In genomic region chr2:215611609-215612386, GRCh38 we compare ENCODE assay signal across 15 cellular contexts.
DNase-seq lines count a peak whose midpoint lies in the region; ATAC-seq and TF ChIP-seq lines count a peak whose summit lies in the region.
"Had no signal": no experiment of that assay in that cellular context is flagged by ENCODE, and none has a peak within 500 bp of the region (broad histone marks: within the 10 kb centered on the region; RNA-seq: fewer than 3 reads in every experiment).

No MANE protein-coding gene starts in this region.

- no peak overlapping the region for H3K4me3 Mint-ChIP-seq in CD8-positive, alpha-beta memory T cell
- H3K4me3 Mint-ChIP-seq: central memory CD8-positive, alpha-beta T cell; endodermal cell had no signal

- H3K27me3 ChIP-seq in GM06990 (replicated peaks; ENCODE audit: control insufficient read depth, insufficient read depth, low read length) = no peaks in the 10 kb centered on the region; the same call in 1 of the 2 replicates
- no peaks in the 10 kb centered on the region for H3K27me3 ChIP-seq in foreskin keratinocyte
- H3K27me3 ChIP-seq in CD8-positive, alpha-beta memory T cell (ENCODE audit: insufficient read depth, low read length, poor library complexity, severe bottlenecking) = no peaks in the 10 kb centered on the region
- no peaks in the 10 kb centered on the region for H3K27me3 ChIP-seq in vagina
- H3K27me3 ChIP-seq: gastroesophageal sphincter, spleen, stomach had no signal

- intact Hi-C loops in vagina (cut with DNase I) = no loop called here

- H3K4me1 Mint-ChIP-seq in CD8-positive, alpha-beta memory T cell = peaks cover 0 to 2% (median 0%) of the 10 kb centered on the region in 3 donors
- H3K4me1 Mint-ChIP-seq: central memory CD8-positive, alpha-beta T cell had no signal

- peaks cover 8 to 20% of the 10 kb centered on the region in 2 donors for H3K27me3 Mint-ChIP-seq in CD8-positive, alpha-beta memory T cell
- H3K27me3 Mint-ChIP-seq: central memory CD8-positive, alpha-beta T cell had no signal

- TF ChIP-seq CTCF in GM06990 (IDR thresholded peaks at IDR 0.05; ENCODE audit: insufficient read depth, low read length, poor library complexity, severe bottlenecking) = no peak
- TF ChIP-seq CTCF in foreskin keratinocyte (conservative IDR thresholded peaks at IDR 0.05) = peak; percentile 4
- TF ChIP-seq CTCF in omental fat pad (IDR thresholded peaks at IDR 0.05) = no peak
- no peak for TF ChIP-seq CTCF in vagina (IDR thresholded peaks at IDR 0.05)

- no peak overlapping the region for H3K27ac Mint-ChIP-seq in CD8-positive, alpha-beta memory T cell
- H3K27ac Mint-ChIP-seq: endodermal cell had no signal

- POLR2A ChIA-PET in CD8-positive, alpha-beta memory T cell (lab: Charles Lee) = no interaction called here

- no peak overlapping the region for H3K4me3 ChIP-seq in GM06990 (replicated peaks; ENCODE audit: low read depth, low read length)
- no peak overlapping the region for H3K4me3 ChIP-seq in CD8-positive, alpha-beta memory T cell (ENCODE audit: low read length)
- no peak overlapping the region for H3K4me3 ChIP-seq in vagina
- H3K4me3 ChIP-seq: gastroesophageal sphincter, spleen, stomach had no signal

- H3K4me1 ChIP-seq in foreskin keratinocyte (peaks cover 16% of the 10 kb centered on the region), vagina (no peaks in the 10 kb centered on the region)
- H3K4me1 ChIP-seq in CD8-positive, alpha-beta memory T cell (ENCODE audit: insufficient read depth, low read length) = no peaks in the 10 kb centered on the region
- H3K4me1 ChIP-seq: gastroesophageal sphincter, stomach had no signal

- H3K27ac ChIP-seq in foreskin keratinocyte (no peak overlapping the region), vagina (no peak overlapping the region)
- H3K27ac ChIP-seq in CD8-positive, alpha-beta memory T cell (ENCODE audit: low read depth, low read length) = no peak overlapping the region
- H3K27ac ChIP-seq: gastroesophageal sphincter, spleen, stomach had no signal

- DNase-seq in GM06990 (ENCODE audit: extremely low read depth, insufficient read length) (peak; percentile 18), M059J (ENCODE audit: low read depth) (peak; percentile 30), foreskin keratinocyte (no peak), omental fat pad (ENCODE audit: low spot score) (no peak), vagina (ENCODE audit: extremely low spot score in 2 of 2) (no peak)
- DNase-seq in CD8-positive, alpha-beta memory T cell = no peak
- DNase-seq: endodermal cell, NCI-H1417 treated with DMSO at 0.1 percent for 48 hours, NCI-H446, spleen, stomach had no signal

- CTCF ChIA-PET in CD8-positive, alpha-beta memory T cell (lab: Charles Lee) = no interaction called here

- H3K36me3 ChIP-seq in GM06990 (ENCODE audit: control insufficient read depth, insufficient read depth, low read length) (no peaks in the 10 kb centered on the region), vagina (no peaks in the 10 kb centered on the region)
- H3K36me3 ChIP-seq in CD8-positive, alpha-beta memory T cell (ENCODE audit: insufficient read depth, low read length) = no peaks in the 10 kb centered on the region
- H3K36me3 ChIP-seq: gastroesophageal sphincter, spleen, stomach had no signal

- ATAC-seq in GM19463 (IDR thresholded peaks at IDR 0.05; ENCODE audit: unreplicated experiment) (peak; percentile 54), foreskin keratinocyte (no peak), GM18517 (IDR thresholded peaks at IDR 0.05; ENCODE audit: unreplicated experiment) (no peak), omental fat pad (ENCODE audit: low FRiP score) (no peak)
- ATAC-seq: gastroesophageal sphincter had no signal

- H3K9me3 ChIP-seq in CD8-positive, alpha-beta memory T cell (ENCODE audit: low read length) = no peaks in the 10 kb centered on the region
- no peaks in the 10 kb centered on the region for H3K9me3 ChIP-seq in vagina
- H3K9me3 ChIP-seq: gastroesophageal sphincter, spleen, stomach had no signal

- no peaks in the 10 kb centered on the region for H3K9me3 Mint-ChIP-seq in CD8-positive, alpha-beta memory T cell
- H3K9me3 Mint-ChIP-seq: central memory CD8-positive, alpha-beta T cell had no signal

- H3K36me3 Mint-ChIP-seq in CD8-positive, alpha-beta memory T cell = no peaks in the 10 kb centered on the region

- no peak for TF ChIP-seq POLR2A in vagina (IDR thresholded peaks at IDR 0.05)

Comparison
In these comparisons a context has a peak if more than half of its experiments do, and no peak if none do; other contexts are left out.
1. DNase-seq: peak in GM06990 (single experiment) and M059J (single experiment); none in foreskin keratinocyte (0 of 2), CD8-positive, alpha-beta memory T cell (0 of 5), omental fat pad (single experiment) and vagina (0 of 2).